ENCODE assay signal across 9 cellular contexts in the genomic region with DNA sequence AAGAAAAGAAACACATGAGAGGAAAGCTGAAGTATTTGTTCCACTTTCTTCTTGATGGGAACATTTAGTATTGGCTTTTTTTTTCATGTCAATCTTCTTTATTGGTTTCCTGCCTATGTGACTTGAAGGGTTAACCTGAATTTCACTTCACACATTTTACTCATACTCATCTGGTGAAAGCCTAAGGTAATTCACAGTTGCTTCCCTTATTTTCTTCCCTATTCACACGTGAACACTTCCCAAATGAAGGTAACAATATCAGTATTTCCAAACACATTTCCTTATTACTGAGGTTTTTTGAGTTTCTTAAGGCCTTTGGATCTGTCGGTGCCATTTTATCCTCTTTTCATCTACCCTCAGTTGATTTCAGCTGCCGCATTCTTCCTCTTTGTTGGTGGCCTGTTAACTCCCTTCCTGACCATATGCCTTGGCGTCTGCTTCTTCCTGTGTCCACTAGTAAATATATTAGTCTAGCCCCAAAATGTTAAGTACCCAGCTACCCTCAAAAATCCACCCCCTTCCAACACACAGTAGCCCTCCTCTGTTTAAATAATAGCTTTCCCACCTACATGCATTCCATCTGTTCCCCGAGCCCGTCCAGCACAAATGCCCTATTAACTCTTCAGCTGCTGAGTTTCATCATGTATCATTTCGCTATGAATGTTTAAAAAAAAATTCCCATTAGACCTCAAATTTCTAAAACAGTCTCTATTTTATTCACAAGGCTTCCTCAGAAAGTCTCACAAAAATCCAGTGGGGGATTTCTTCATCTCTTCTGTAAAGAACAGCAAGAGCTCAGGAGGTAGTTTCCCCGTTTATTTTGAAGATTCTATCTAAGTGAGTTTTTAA.
DNase-seq lines count a peak whose midpoint lies in the region; ATAC-seq and TF ChIP-seq lines count a peak whose summit lies in the region.
"Had no signal": no experiment of that assay in that cellular context is flagged by ENCODE, and none has a peak within 500 bp of the region (broad histone marks: within the 10 kb centered on the region; RNA-seq: fewer than 3 reads in every experiment).

No MANE protein-coding gene starts in this region.

- 21% methylated on average over 8 of the region's 8 CpGs for WGBS in urinary bladder

- H3K4me1 ChIP-seq in urinary bladder (ENCODE audit: insufficient read depth) (peaks cover 1% of the 10 kb centered on the region), PC-3 (ENCODE audit: insufficient read depth, low read length) (no peaks in the 10 kb centered on the region)

- BruUV-seq in PC-3 (replicated peaks; lab: Mats Ljungman, UMichigan): no TSS peak

- peak; percentile 59 for ATAC-seq in Right ventricle myocardium superior (ENCODE audit: poor library complexity)
- no peak for ATAC-seq in Right ventricle myocardium inferior
- no peak for ATAC-seq in PC-3

- intact Hi-C loops in Right ventricle myocardium superior (cut with DNase I): no loop called here
- intact Hi-C loops in Right ventricle myocardium inferior (cut with DNase I): no loop called here
- intact Hi-C loops in PC-3 (cut with micrococcal nuclease): no loop called here

- no peak overlapping the region for H3K4me2 ChIP-seq in PC-3 (ENCODE audit: low read length)

- H3K79me2 ChIP-seq in PC-3 (ENCODE audit: low read length): no peaks in the 10 kb centered on the region

- no peak for TF ChIP-seq CTCF in PC-3 (conservative IDR thresholded peaks at IDR 0.05; ENCODE audit: low read depth, low read length)
- no peak for TF ChIP-seq CTCF in GM20000 (IDR thresholded peaks at IDR 0.05; ENCODE audit: extremely low read depth, missing control alignments)

- peak overlapping the region; percentile 3 for H3K4me3 ChIP-seq in urinary bladder (ENCODE audit: low read depth, low read length)
- no peak overlapping the region for H3K4me3 ChIP-seq in PC-3 (ENCODE audit: low read length)

- CTCF ChIA-PET in PC-3 (lab: Charles Lee): no interaction called here

- H3K36me3 ChIP-seq in urinary bladder (ENCODE audit: insufficient read depth) (no peaks in the 10 kb centered on the region), PC-3 (ENCODE audit: low read depth, low read length) (no peaks in the 10 kb centered on the region; the same call in 1 of the 2 replicates)

- POLR2A ChIA-PET in PC-3 (lab: Charles Lee; ENCODE audit: unreplicated experiment): interaction anchor here (0.6 kb wide), 1 partner anchor 29 kb away, joined by 5 read pairs; no protein-coding TSS in a partner anchor

- DNase-seq in Right ventricle myocardium superior (no peak), Right ventricle myocardium inferior (ENCODE audit: missing footprints) (no peak), medulla oblongata (ENCODE audit: extremely low spot score) (peak; percentile 48), PC-3 (no peak), GM20000 (ENCODE audit: low spot score) (no peak)
- no peak for DNase-seq in stimulated activated CD8-positive, alpha-beta memory T cell treated with anti-CD3 and anti-CD28 coated beads, Interleukin-4, amount 100 ng/mL, for 48 hours
- DNase-seq: NCI-H510A treated with DMSO at 0.1 percent for 48 hours had no signal

- no peaks in the 10 kb centered on the region for H3K9me3 ChIP-seq in PC-3 (ENCODE audit: low read length)

- H4K20me1 ChIP-seq in PC-3 (ENCODE audit: low read length): no peaks in the 10 kb centered on the region

- no peaks in the 10 kb centered on the region for H3K27me3 ChIP-seq in PC-3 (ENCODE audit: low read length)

- no peak overlapping the region for H3K9ac ChIP-seq in PC-3 (ENCODE audit: low read length)

- no peak overlapping the region for H2AFZ ChIP-seq in PC-3 (ENCODE audit: low read length)

- no peaks in the 10 kb centered on the region for H3K9me2 ChIP-seq in PC-3 (replicated peaks; ENCODE audit: low read length)

- peak overlapping the region; percentile 80 for H3K27ac ChIP-seq in angular gyrus (ENCODE audit: low read depth, low read length)
- H3K27ac ChIP-seq in urinary bladder (ENCODE audit: low read depth): peak overlapping the region; percentile 50
- no peak overlapping the region for H3K27ac ChIP-seq in PC-3 (ENCODE audit: low read length)

- no peaks in the 10 kb centered on the region for H3F3A ChIP-seq in PC-3 (ENCODE audit: low read length, unreplicated experiment)
